ENCODE assay signal across 14 cellular contexts in genomic region chr21:37763298-37763697, GRCh38.
"Had no signal": no experiment of that assay in that cellular context is flagged by ENCODE, and none has a peak within 500 bp of the region (broad histone marks: within the 10 kb centered on the region; RNA-seq: fewer than 3 reads in every experiment).

No MANE protein-coding gene starts in this region.

- H3K27ac ChIP-seq: foreskin keratinocyte, right atrium auricular region, transverse colon, VCaP had no signal

- H3K36me3 ChIP-seq: right atrium auricular region, transverse colon had no signal

- DNase-seq: activated CD4-positive, alpha-beta T cell treated with anti-CD3 and anti-CD28 coated beads, Interleukin-2, amount 50 U/mL, for 48 hours; activated naive CD4-positive, alpha-beta T cell treated with anti-CD3 and anti-CD28 coated beads for 36 hours; activated naive CD8-positive, alpha-beta T cell treated with anti-CD3 and anti-CD28 coated beads, Interleukin-2, amount 50 U/mL, for 24 hours; activated T-cell treated with anti-CD3 and anti-CD28 coated beads, Interleukin-2, amount 50 U/mL, for 1 hour; aorta; effector memory CD4-positive, alpha-beta T cell; foreskin keratinocyte; mesenchymal stem cell; nephron progenitor cell; small intestine; stimulated activated naive CD8-positive, alpha-beta T cell treated with anti-CD3 and anti-CD28 coated beads, Interleukin-15, Interleukin-2, amounts not matched to agents 100 U/mL and 50 U/mL, for 24 hours; transverse colon had no signal

- FAIRE-seq: small intestine had no signal

- H3K4me3 ChIP-seq: right atrium auricular region, transverse colon had no signal

- H3K9me3 ChIP-seq: right atrium auricular region, transverse colon had no signal

- H3K4me1 ChIP-seq: right atrium auricular region, transverse colon had no signal

- H3K27me3 ChIP-seq: foreskin keratinocyte, right atrium auricular region, transverse colon had no signal
